In genomic region chr17:187130-187529, GRCh38 we compare ENCODE assay signal across 26 cellular contexts. TPM values are rescaled to one million over a fixed set of nuclear protein-coding genes. Genes with fewer than 3 reads are reported as not detected.
"Had no signal": no experiment of that assay in that cellular context is flagged by ENCODE, and none has a peak within 500 bp of the region (broad histone marks: within the 10 kb centered on the region; RNA-seq: fewer than 3 reads in every experiment).

No MANE protein-coding gene starts in this region.

- H3K4me3 ChIP-seq: esophagus squamous epithelium, gastroesophageal sphincter, lung, psoas muscle, stomach had no signal

- H3K4me1 ChIP-seq: psoas muscle had no signal

- H3K27ac Mint-ChIP-seq: dendritic cell treated with granulocyte-macrophage colony-stimulating factor and Interleukin-4, amounts not matched to agents 40 ng/mL and 50 ng/mL, for 4 days; immature natural killer cell; nephron progenitor cell had no signal

- ATAC-seq: gastroesophageal sphincter, left colon, left ventricle myocardium superior, psoas muscle, sciatic nerve had no signal

- H3K27ac ChIP-seq: esophagus squamous epithelium, neutrophil, psoas muscle, stomach had no signal

- H3K9me3 Mint-ChIP-seq: dendritic cell treated with granulocyte-macrophage colony-stimulating factor and Interleukin-4, amounts not matched to agents 40 ng/mL and 50 ng/mL, for 4 days; nephron progenitor cell had no signal

- H3K9me3 ChIP-seq: esophagus squamous epithelium, gastroesophageal sphincter, neutrophil, psoas muscle, stomach had no signal

- H3K4me3 Mint-ChIP-seq: dendritic cell treated with granulocyte-macrophage colony-stimulating factor and Interleukin-4, amounts not matched to agents 40 ng/mL and 50 ng/mL, for 4 days; immature natural killer cell; nephron progenitor cell had no signal

- H3K36me3 ChIP-seq: esophagus squamous epithelium, gastroesophageal sphincter, neutrophil, stomach had no signal

- FAIRE-seq: colon, keratinocyte had no signal

- DNase-seq: esophagus squamous epithelium; foreskin fibroblast; immature natural killer cell; left colon; left ventricle myocardium superior; mesenchymal stem cell; midbrain; nephron progenitor cell; retina; stimulated activated CD4-positive, alpha-beta T cell treated with anti-CD3 and anti-CD28 coated beads, Interleukin-2, amount 100 ng/mL, for 24 hours; stimulated activated naive CD4-positive, alpha-beta T cell; stomach; substantia nigra; trophoblast cell had no signal

- H3K36me3 Mint-ChIP-seq: immature natural killer cell had no signal

RNA-seq across cellular contexts. Expression of gene DOC2B, which starts 5.7 kb away (rescaled TPM):
- total RNA-seq: osteoblast had no signal
- polyA plus RNA-seq: immature natural killer cell, keratinocyte had no signal

RNA-seq across cellular contexts. Expression of gene SCGB1C2, which starts 49.8 kb away (rescaled TPM):
- total RNA-seq: epithelial cell of proximal tubule, esophagus squamous epithelium, gastroesophageal sphincter, left colon, left ventricle myocardium superior, lung, osteoblast, psoas muscle, sciatic nerve, skeletal muscle tissue, stomach, urinary bladder had no signal
- polyA plus RNA-seq: immature natural killer cell, keratinocyte, lung, psoas muscle, stomach, urinary bladder had no signal
